In the genomic region with DNA sequence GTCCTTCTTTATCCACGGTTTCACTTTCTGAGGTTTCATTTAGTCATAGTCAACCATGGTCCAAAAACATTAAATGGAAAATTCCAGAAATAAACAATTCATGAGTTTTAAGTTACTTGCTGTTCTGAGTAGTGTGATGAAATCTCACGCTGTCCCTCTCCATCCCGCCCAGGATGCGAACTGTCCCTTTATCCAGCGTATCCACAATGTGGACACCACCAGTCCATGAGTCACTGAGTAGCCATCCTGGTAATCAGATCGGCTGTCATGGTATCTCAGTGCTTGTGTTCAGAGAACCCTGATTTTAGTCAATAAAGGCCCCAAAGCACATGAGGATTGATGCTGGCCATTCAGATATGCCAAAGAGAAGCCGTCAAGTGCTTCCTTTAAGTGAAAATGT, we compare ENCODE assay signal across 12 cellular contexts. TPM values are rescaled to one million over a fixed set of nuclear protein-coding genes. Genes with fewer than 3 reads are reported as not detected.
DNase-seq lines count a peak whose midpoint lies in the region; ATAC-seq and TF ChIP-seq lines count a peak whose summit lies in the region.
"Had no signal": no experiment of that assay in that cellular context is flagged by ENCODE, and none has a peak within 500 bp of the region (broad histone marks: within the 10 kb centered on the region; RNA-seq: fewer than 3 reads in every experiment).

No MANE protein-coding gene starts in this region.

- peak overlapping the region; percentile 58 to 94 (median 66) for H3K27ac Mint-ChIP-seq in CD4-positive, alpha-beta memory T cell
- H3K27ac Mint-ChIP-seq in HFFc6 = peak overlapping the region; percentile 76
- H3K27ac Mint-ChIP-seq in activated naive CD8-positive, alpha-beta T cell treated with anti-CD3 and anti-CD28 coated beads, Interleukin-2, amount 10 ng/mL, durations not matched to agents 7 days and 5 days = peak overlapping the region; percentile 71

- H3K4me3 Mint-ChIP-seq in CD4-positive, alpha-beta memory T cell = peak overlapping the region; percentile 66 to 96 (median 84)
- peak overlapping the region; percentile 75 for H3K4me3 Mint-ChIP-seq in HFFc6
- H3K4me3 Mint-ChIP-seq in activated naive CD8-positive, alpha-beta T cell treated with anti-CD3 and anti-CD28 coated beads, Interleukin-2, amount 10 ng/mL, durations not matched to agents 7 days and 5 days = peak overlapping the region; percentile 97

- H3K27ac ChIP-seq in CD4-positive, alpha-beta memory T cell (ENCODE audit: low read depth, low read length) = no peak overlapping the region
- H3K27ac ChIP-seq in heart left ventricle = peak overlapping the region in 1 of 12 donors; percentile 42
- H3K27ac ChIP-seq: sigmoid colon had no signal

- H3K36me3 Mint-ChIP-seq in CD4-positive, alpha-beta memory T cell = peaks cover 54 to 63% of the 10 kb centered on the region in 2 donors
- H3K36me3 Mint-ChIP-seq in HFFc6 (ENCODE audit: low read depth) = peaks cover 77% of the 10 kb centered on the region
- H3K36me3 Mint-ChIP-seq in activated naive CD8-positive, alpha-beta T cell treated with anti-CD3 and anti-CD28 coated beads, Interleukin-2, amount 10 ng/mL, durations not matched to agents 7 days and 5 days = peaks cover 72% of the 10 kb centered on the region

- no peak for ATAC-seq in activated naive CD8-positive, alpha-beta T cell treated with anti-CD3 and anti-CD28 coated beads, Interleukin-2, amount 10 ng/mL, durations not matched to agents 7 days and 5 days (ENCODE audit: low read depth)
- ATAC-seq in heart left ventricle = no peak
- no peak for ATAC-seq in GM21526 (IDR thresholded peaks at IDR 0.05; ENCODE audit: low FRiP score, unreplicated experiment)
- ATAC-seq in HG03196 (IDR thresholded peaks at IDR 0.05; ENCODE audit: unreplicated experiment) = no peak
- ATAC-seq in sciatic nerve = no peak

- H3K27me3 Mint-ChIP-seq in CD4-positive, alpha-beta memory T cell = no peaks in the 10 kb centered on the region
- H3K27me3 Mint-ChIP-seq in HFFc6 (ENCODE audit: insufficient read depth) = no peaks in the 10 kb centered on the region; the same call in 1 of the 2 replicates
- H3K27me3 Mint-ChIP-seq in activated naive CD8-positive, alpha-beta T cell treated with anti-CD3 and anti-CD28 coated beads, Interleukin-2, amount 10 ng/mL, durations not matched to agents 7 days and 5 days = no peaks in the 10 kb centered on the region

- peaks cover 90% of the 10 kb centered on the region for H3K4me1 ChIP-seq in CD4-positive, alpha-beta memory T cell (ENCODE audit: insufficient read depth, low read length)
- H3K4me1 ChIP-seq in heart left ventricle = peaks cover 0 to 69% (median 13%) of the 10 kb centered on the region in 12 donors

- TF ChIP-seq POLR2A in heart left ventricle (IDR thresholded peaks at IDR 0.05) = no peak

- H3K36me3 ChIP-seq in CD4-positive, alpha-beta memory T cell (ENCODE audit: insufficient read depth, low read length) = no peaks in the 10 kb centered on the region
- H3K36me3 ChIP-seq in heart left ventricle = peaks cover 0 to 25% (median 4%) of the 10 kb centered on the region in 9 donors

- H3K4me3 ChIP-seq in CD4-positive, alpha-beta memory T cell (ENCODE audit: low read length in 2 of 2) = peak overlapping the region in 1 of 2 donors; percentile 0
- H3K4me3 ChIP-seq in heart left ventricle = no peak overlapping the region
- H3K4me3 ChIP-seq: BLaER1 treated with 17β-estradiol and CSF1 and Interleukin-3, amounts not matched to agents 10 nM and 100 nM; sigmoid colon had no signal

- no peaks in the 10 kb centered on the region for H3K9me3 ChIP-seq in CD4-positive, alpha-beta memory T cell (ENCODE audit: control insufficient read depth in 1 of 2, low read length in 2 of 2)
- no peaks in the 10 kb centered on the region for H3K9me3 ChIP-seq in heart left ventricle
- H3K9me3 ChIP-seq: sigmoid colon had no signal

- intact Hi-C loops in CD4-positive, alpha-beta memory T cell (cut with micrococcal nuclease) = no loop called here
- intact Hi-C loops in heart left ventricle (cut with DNase I) = no loop called here
- intact Hi-C loops in sciatic nerve (cut with DNase I) = no loop called here

- H3K27me3 ChIP-seq in CD4-positive, alpha-beta memory T cell (ENCODE audit: insufficient read depth, low read length) = no peaks in the 10 kb centered on the region
- no peaks in the 10 kb centered on the region for H3K27me3 ChIP-seq in heart left ventricle
- H3K27me3 ChIP-seq: BLaER1 treated with 17β-estradiol and CSF1 and Interleukin-3, amounts not matched to agents 10 nM and 100 nM; sigmoid colon had no signal

- no peak for DNase-seq in CD4-positive, alpha-beta memory T cell
- DNase-seq in HFFc6 = peak; percentile 65
- DNase-seq in activated naive CD8-positive, alpha-beta T cell treated with anti-CD3 and anti-CD28 coated beads, Interleukin-2, amount 10 ng/mL, durations not matched to agents 7 days and 5 days = no peak
- peak; percentile 25 to 40 for DNase-seq in lung microvascular endothelial cell (ENCODE audit: low read depth in 2 of 2)
- no peak for DNase-seq in heart left ventricle
- no peak for DNase-seq in sciatic nerve (ENCODE audit: low spot score)
- DNase-seq: activated CD4-positive, alpha-beta T cell treated with anti-CD3 and anti-CD28 coated beads, Interleukin-2, amount 50 U/mL, for 4 hours; NCI-H446; sigmoid colon had no signal

- CTCF ChIA-PET in CD4-positive, alpha-beta memory T cell (lab: Charles Lee; ENCODE audit: partially characterized antibody) = no interaction called here

- H3K9me3 Mint-ChIP-seq in CD4-positive, alpha-beta memory T cell = peaks cover 0 to 2% (median 0%) of the 10 kb centered on the region in 8 donors
- no peaks in the 10 kb centered on the region for H3K9me3 Mint-ChIP-seq in HFFc6
- peaks cover 4% of the 10 kb centered on the region for H3K9me3 Mint-ChIP-seq in activated naive CD8-positive, alpha-beta T cell treated with anti-CD3 and anti-CD28 coated beads, Interleukin-2, amount 10 ng/mL, durations not matched to agents 7 days and 5 days

- POLR2A ChIA-PET in CD4-positive, alpha-beta memory T cell (lab: Charles Lee; ENCODE audit: partially characterized antibody) = no interaction called here
- POLR2A ChIA-PET in activated naive CD8-positive, alpha-beta T cell treated with anti-CD3 and anti-CD28 coated beads, Interleukin-2, amount 10 ng/mL, durations not matched to agents 7 days and 5 days (lab: Charles Lee) = no interaction called here

- TF ChIP-seq CTCF in HFFc6 (IDR thresholded peaks at IDR 0.05) (no peak), heart left ventricle (IDR thresholded peaks at IDR 0.05) (no peak)

- H3K4me1 Mint-ChIP-seq in CD4-positive, alpha-beta memory T cell = peaks cover 67 to 97% (median 82%) of the 10 kb centered on the region in 4 donors
- H3K4me1 Mint-ChIP-seq in HFFc6 (ENCODE audit: low read depth) = peaks cover 73% of the 10 kb centered on the region
- H3K4me1 Mint-ChIP-seq in activated naive CD8-positive, alpha-beta T cell treated with anti-CD3 and anti-CD28 coated beads, Interleukin-2, amount 10 ng/mL, durations not matched to agents 7 days and 5 days = peaks cover 62% of the 10 kb centered on the region

- 87 to 93% (median 91%) methylated on average over 7 of the region's 7 CpGs for WGBS in heart left ventricle, 4 donors

RNA-seq across cellular contexts. Expression of a gene that starts 3.7 kb away (rescaled TPM):
- total RNA-seq in CD4-positive, alpha-beta memory T cell = 100 to 1,000 TPM in 1 of 2 experiments, 10 to 100 TPM in 1; 98.6 to 102 TPM
- 10 to 100 TPM; 24.1 to 37.2 TPM for polyA plus RNA-seq in CD4-positive, alpha-beta memory T cell
- total RNA-seq in HFFc6 (2021; fragmentation: NEBNext Ultra II Directional; extraction: Animal tissue kit (Norgen Biotek cat#: 25700)) = 10 to 100 TPM; 18.4 to 23.9 (median 19.6) TPM
- 100 to 1,000 TPM; 107 to 115 TPM for total RNA-seq in activated naive CD8-positive, alpha-beta T cell treated with anti-CD3 and anti-CD28 coated beads, Interleukin-2, amount 10 ng/mL, durations not matched to agents 7 days and 5 days
- total RNA-seq in lung microvascular endothelial cell = 5.0 and 6.3 TPM in 2 replicates
- total RNA-seq in heart left ventricle = 10 to 100 TPM in 1 of 9 donors, 1 to 10 TPM in 8; 2.5 to 17.6 (median 4.0) TPM
- 1 to 10 TPM; 2.8 to 8.8 TPM for polyA plus RNA-seq in heart left ventricle
- total RNA-seq in sciatic nerve = 26.2 TPM

Comparison
In these comparisons a context has a peak if more than half of its experiments do, and no peak if none do; other contexts are left out.
1. DNase-seq: peak in HFFc6 (single experiment) and lung microvascular endothelial cell (2 of 2); none in CD4-positive, alpha-beta memory T cell (0 of 5), activated naive CD8-positive, alpha-beta T cell treated with anti-CD3 and anti-CD28 coated beads, Interleukin-2, amount 10 ng/mL, durations not matched to agents 7 days and 5 days (single experiment), heart left ventricle (0 of 5) and sciatic nerve (single experiment).
2. Peak in every context shown above with its lines, with median percentiles within 50 percentile points of each other: H3K27ac Mint-ChIP-seq and H3K4me3 Mint-ChIP-seq.